ENCODE assay signal across 13 cellular contexts in genomic region chr6:170201361-170201760, GRCh38.
DNase-seq lines count a peak whose midpoint lies in the region; ATAC-seq and TF ChIP-seq lines count a peak whose summit lies in the region.
"Had no signal": no experiment of that assay in that cellular context is flagged by ENCODE, and none has a peak within 500 bp of the region (broad histone marks: within the 10 kb centered on the region; RNA-seq: fewer than 3 reads in every experiment).

No MANE protein-coding gene starts in this region.

- H3K4me1 ChIP-seq in H9 (ENCODE audit: insufficient read depth, low read length), result no peaks in the 10 kb centered on the region

- H3K79me2 ChIP-seq in H9 (ENCODE audit: insufficient read depth, low read length), result no peaks in the 10 kb centered on the region

- H4K20me1 ChIP-seq in H9 (ENCODE audit: control insufficient read depth, insufficient read depth, insufficient read length), result no peaks in the 10 kb centered on the region
- H4K20me1 ChIP-seq: BLaER1 treated with 17β-estradiol and CSF1 and Interleukin-3, amounts not matched to agents 10 nM and 100 nM had no signal

- no peak overlapping the region for H3K27ac ChIP-seq in H9 (ENCODE audit: insufficient read length, low read depth, low read length)
- H3K27ac ChIP-seq: BLaER1 treated with 17β-estradiol and CSF1 and Interleukin-3, amounts not matched to agents 10 nM and 100 nM; GM23248 had no signal

- H3K4me1 Mint-ChIP-seq in activated CD4-positive, alpha-beta T cell treated with anti-CD3 and anti-CD28 coated beads, Interleukin-2, amount 10 ng/mL, durations not matched to agents 7 days and 5 days, result no peaks in the 10 kb centered on the region
- no peaks in the 10 kb centered on the region for H3K4me1 Mint-ChIP-seq in H9
- H3K4me1 Mint-ChIP-seq: CD4-positive, CD25-positive, alpha-beta regulatory T cell had no signal

- H2BK120ac ChIP-seq in H9 (ENCODE audit: low read depth, low read length, poor library complexity, severe bottlenecking), result no peak overlapping the region

- H3K9me3 ChIP-seq in H9 (ENCODE audit: control insufficient read depth, low read depth, low read length), result no peaks in the 10 kb centered on the region

- peaks cover 27% of the 10 kb centered on the region for H3K9me3 Mint-ChIP-seq in activated CD4-positive, alpha-beta T cell treated with anti-CD3 and anti-CD28 coated beads, Interleukin-2, amount 10 ng/mL, durations not matched to agents 7 days and 5 days
- H3K9me3 Mint-ChIP-seq in H9, result peaks cover 14 to 21% of the 10 kb centered on the region in 2 experiments

- H3K4ac ChIP-seq in H9 (ENCODE audit: low read depth, low read length), result no peak overlapping the region

- no CpG with 5 or more reads among the region's 8 CpGs for WGBS in H9 (ENCODE audit: extremely low coverage, insufficient read length, low lambda C conversion rate)

- H4K91ac ChIP-seq in H9 (ENCODE audit: insufficient read length, low read depth, low read length), result no peak overlapping the region

- H4K5ac ChIP-seq in H9 (ENCODE audit: insufficient read length, low read depth, low read length), result no peak overlapping the region

- no peak overlapping the region for H3T11ph ChIP-seq in H9 (ENCODE audit: low read length)

- H3K36me3 Mint-ChIP-seq in activated CD4-positive, alpha-beta T cell treated with anti-CD3 and anti-CD28 coated beads, Interleukin-2, amount 10 ng/mL, durations not matched to agents 7 days and 5 days (ENCODE audit: low read depth), result no peaks in the 10 kb centered on the region
- H3K36me3 Mint-ChIP-seq in H9 (ENCODE audit: insufficient read depth in 1 of 3, low read depth in 3 of 3), result no peaks in the 10 kb centered on the region
- H3K36me3 Mint-ChIP-seq: CD4-positive, CD25-positive, alpha-beta regulatory T cell had no signal

- peaks cover 4% of the 10 kb centered on the region for H3K27me3 Mint-ChIP-seq in activated CD4-positive, alpha-beta T cell treated with anti-CD3 and anti-CD28 coated beads, Interleukin-2, amount 10 ng/mL, durations not matched to agents 7 days and 5 days
- peaks cover 3% of the 10 kb centered on the region; the same call in 1 of the 2 replicates for H3K27me3 Mint-ChIP-seq in H9 (ENCODE audit: low read depth)

- no peak overlapping the region for H3K23ac ChIP-seq in H9 (ENCODE audit: insufficient read length, low read depth, low read length)

- no peak overlapping the region for H2BK20ac ChIP-seq in H9 (ENCODE audit: low read depth, low read length, poor library complexity, severe bottlenecking)

- H2AFZ ChIP-seq in H9 (ENCODE audit: low read length), result no peak overlapping the region

- POLR2A ChIA-PET in activated CD4-positive, alpha-beta T cell treated with anti-CD3 and anti-CD28 coated beads, Interleukin-2, amount 10 ng/mL, durations not matched to agents 7 days and 5 days (lab: Charles Lee), result no interaction called here

- no peak for ATAC-seq in GM19467 (IDR thresholded peaks at IDR 0.05; ENCODE audit: unreplicated experiment)

- no peak overlapping the region for H3K4me2 ChIP-seq in H9 (ENCODE audit: insufficient read depth, insufficient read length, low read length)
- H3K4me2 ChIP-seq: BLaER1 treated with 17β-estradiol and CSF1 and Interleukin-3, amounts not matched to agents 10 nM and 100 nM had no signal

- no peak overlapping the region for H3K18ac ChIP-seq in H9 (ENCODE audit: insufficient read length, low read depth, low read length)

- DNase-seq in activated CD4-positive, alpha-beta T cell treated with anti-CD3 and anti-CD28 coated beads, Interleukin-2, amount 10 ng/mL, durations not matched to agents 7 days and 5 days, result peak; percentile 2
- DNase-seq in activated CD4-positive, alpha-beta T cell treated with anti-CD3 and anti-CD28 coated beads for 48 hours, result no peak
- DNase-seq in H9, result peak; percentile 12
- DNase-seq in ecto neural progenitor cell (ENCODE audit: low spot score), result peak; percentile 28
- peak; percentile 2 for DNase-seq in mucosa of gallbladder (ENCODE audit: low spot score)
- DNase-seq in foreskin fibroblast, result no peak
- no peak for DNase-seq in DMS53 treated with DMSO at 0.1 percent for 48 hours (lab: John Stamatoyannopoulos, UW; ENCODE audit: unreplicated experiment)
- DNase-seq: ACHN; CD4-positive, CD25-positive, alpha-beta regulatory T cell; DMS53 had no signal

- no peak overlapping the region for H2BK5ac ChIP-seq in H9 (ENCODE audit: insufficient read length, low read length)

- no peak overlapping the region for H2AK5ac ChIP-seq in H9 (ENCODE audit: insufficient read length, low read length)

- TF ChIP-seq CTCF in H9 (conservative IDR thresholded peaks at IDR 0.05) (no peak), foreskin fibroblast (IDR thresholded peaks at IDR 0.05; ENCODE audit: low read depth, low read length) (no peak)

- H3K4me3 Mint-ChIP-seq in activated CD4-positive, alpha-beta T cell treated with anti-CD3 and anti-CD28 coated beads, Interleukin-2, amount 10 ng/mL, durations not matched to agents 7 days and 5 days, result no peak overlapping the region
- H3K4me3 Mint-ChIP-seq in H9, result no peak overlapping the region
- H3K4me3 Mint-ChIP-seq: CD4-positive, CD25-positive, alpha-beta regulatory T cell had no signal

- no peaks in the 10 kb centered on the region for H3K79me1 ChIP-seq in H9 (ENCODE audit: insufficient read depth, low read depth, low read length, poor library complexity, severe bottlenecking)

- no peak overlapping the region for H3K27ac Mint-ChIP-seq in activated CD4-positive, alpha-beta T cell treated with anti-CD3 and anti-CD28 coated beads, Interleukin-2, amount 10 ng/mL, durations not matched to agents 7 days and 5 days
- no peak overlapping the region for H3K27ac Mint-ChIP-seq in H9

- no peak overlapping the region for H4K8ac ChIP-seq in H9 (replicated peaks; ENCODE audit: insufficient read length, low read depth, low read length)

- no peak overlapping the region for H3K4me3 ChIP-seq in foreskin fibroblast (ENCODE audit: low read depth in 1 of 2, low read length in 2 of 2)
- H3K4me3 ChIP-seq: BLaER1 treated with 17β-estradiol and CSF1 and Interleukin-3, amounts not matched to agents 10 nM and 100 nM; GM23248 had no signal

- H3K23me2 ChIP-seq in H9 (ENCODE audit: insufficient read length, low read depth, low read length, poor library complexity, severe bottlenecking), result no peaks in the 10 kb centered on the region

- CTCF ChIA-PET in activated CD4-positive, alpha-beta T cell treated with anti-CD3 and anti-CD28 coated beads, Interleukin-2, amount 10 ng/mL, durations not matched to agents 7 days and 5 days (lab: Charles Lee), result interaction anchor here (0.7 kb wide), 1 partner anchor 49 kb away, joined by 3 read pairs; no protein-coding TSS in a partner anchor

- H3K56ac ChIP-seq in H9 (ENCODE audit: insufficient read length, low read depth, low read length), result no peak overlapping the region

- H3K9ac ChIP-seq in H9 (ENCODE audit: extremely low read depth, insufficient read length, low read length), result no peak overlapping the region
- H3K9ac ChIP-seq: BLaER1 treated with 17β-estradiol and CSF1 and Interleukin-3, amounts not matched to agents 10 nM and 100 nM; GM23248 had no signal

- no peak overlapping the region for H3K14ac ChIP-seq in H9 (ENCODE audit: insufficient read depth, low read length)

- no peaks in the 10 kb centered on the region for H3K27me3 ChIP-seq in H9 (ENCODE audit: insufficient read depth, low read length)

- no peak overlapping the region for H2BK12ac ChIP-seq in H9 (ENCODE audit: insufficient read length, low read depth, low read length)

- H2BK15ac ChIP-seq in H9 (ENCODE audit: low read depth, low read length), result no peak overlapping the region

Comparison
In these comparisons a context has a peak if more than half of its experiments do, and no peak if none do; other contexts are left out.
1. DNase-seq: peak in activated CD4-positive, alpha-beta T cell treated with anti-CD3 and anti-CD28 coated beads, Interleukin-2, amount 10 ng/mL, durations not matched to agents 7 days and 5 days (single experiment), H9 (single experiment), ecto neural progenitor cell (single experiment) and mucosa of gallbladder (single experiment); none in activated CD4-positive, alpha-beta T cell treated with anti-CD3 and anti-CD28 coated beads for 48 hours (single experiment), foreskin fibroblast (0 of 2) and DMS53 treated with DMSO at 0.1 percent for 48 hours (single experiment).